In genomic region chr13:26280295-26280694, GRCh38 we compare ENCODE assay signal across 22 cellular contexts. TPM values are rescaled to one million over a fixed set of nuclear protein-coding genes. Genes with fewer than 3 reads are reported as not detected.
DNase-seq lines count a peak whose midpoint lies in the region; ATAC-seq, FAIRE-seq and TF ChIP-seq lines count a peak whose summit lies in the region.
"Had no signal": no experiment of that assay in that cellular context is flagged by ENCODE, and none has a peak within 500 bp of the region (broad histone marks: within the 10 kb centered on the region; RNA-seq: fewer than 3 reads in every experiment).

No MANE protein-coding gene starts in this region.

- ATAC-seq in HG03097 (IDR thresholded peaks at IDR 0.05; ENCODE audit: low FRiP score, unreplicated experiment) (no peak), GM21367 (IDR thresholded peaks at IDR 0.05; ENCODE audit: unreplicated experiment) (no peak)
- ATAC-seq: activated CD8-positive, alpha-beta memory T cell treated with anti-CD3 and anti-CD28 coated beads, Interleukin-2, amount 10 ng/mL, durations not matched to agents 7 days and 5 days; heart right ventricle; pancreas; stimulated activated naive CD8-positive, alpha-beta T cell treated with anti-CD3 and anti-CD28 coated beads, Interleukin-15, Interleukin-2, amounts not matched to agents 100 U/mL and 50 U/mL, for 24 hours had no signal

- H3K79me2 ChIP-seq in Karpas-422 (ENCODE audit: low read length), result no peaks in the 10 kb centered on the region

- H3K27me3 Mint-ChIP-seq in chondrocyte (ENCODE audit: low read depth), result no peaks in the 10 kb centered on the region
- H3K27me3 Mint-ChIP-seq: activated CD8-positive, alpha-beta memory T cell treated with anti-CD3 and anti-CD28 coated beads, Interleukin-2, amount 10 ng/mL, durations not matched to agents 7 days and 5 days; activated naive CD4-positive, alpha-beta T cell treated with anti-CD3 and anti-CD28 coated beads, Interleukin-2, amount 10 ng/mL, durations not matched to agents 7 days and 5 days had no signal

- peaks cover 33% of the 10 kb centered on the region for H4K20me1 ChIP-seq in Karpas-422 (ENCODE audit: insufficient read depth, low read depth, low read length)

- H3K9ac ChIP-seq in Karpas-422 (ENCODE audit: low read length), result no peak overlapping the region

- H3K36me3 Mint-ChIP-seq in chondrocyte (ENCODE audit: low read depth), result peaks cover 9% of the 10 kb centered on the region

- no peak overlapping the region for H2AFZ ChIP-seq in Karpas-422 (ENCODE audit: low read length)

- H3K4me1 ChIP-seq in Karpas-422 (ENCODE audit: low read length), result no peaks in the 10 kb centered on the region
- H3K4me1 ChIP-seq: spleen had no signal

- no peak overlapping the region for H3K27ac Mint-ChIP-seq in chondrocyte (ENCODE audit: unreplicated experiment)
- H3K27ac Mint-ChIP-seq: activated CD8-positive, alpha-beta memory T cell treated with anti-CD3 and anti-CD28 coated beads, Interleukin-2, amount 10 ng/mL, durations not matched to agents 7 days and 5 days; activated naive CD4-positive, alpha-beta T cell treated with anti-CD3 and anti-CD28 coated beads, Interleukin-2, amount 10 ng/mL, durations not matched to agents 7 days and 5 days had no signal

- H3K36me3 ChIP-seq in BJ (ENCODE audit: control insufficient read depth, insufficient read depth, low read length) (no peaks in the 10 kb centered on the region), Karpas-422 (ENCODE audit: insufficient read depth, low read length) (no peaks in the 10 kb centered on the region), bronchial epithelial cell (ENCODE audit: control insufficient read depth, insufficient read depth, low read length) (no peaks in the 10 kb centered on the region)
- H3K36me3 ChIP-seq: pancreas had no signal

- no peaks in the 10 kb centered on the region for H3K9me3 ChIP-seq in Karpas-422 (ENCODE audit: low read length)
- H3K9me3 ChIP-seq: heart right ventricle, pancreas, spleen had no signal

- no peak for FAIRE-seq in bronchial epithelial cell (lab: Jason Lieb, UNC)
- FAIRE-seq: urothelium cell line had no signal

- TF ChIP-seq CTCF in BJ (IDR thresholded peaks at IDR 0.05; ENCODE audit: insufficient read depth, low read depth, low read length) (no peak), bronchial epithelial cell (IDR thresholded peaks at IDR 0.05; ENCODE audit: insufficient read depth, low read length, severe bottlenecking) (no peak), chondrocyte (IDR thresholded peaks at IDR 0.05) (no peak)

- no peak overlapping the region for H3K4me3 ChIP-seq in BJ (ENCODE audit: low read depth, low read length)
- H3K4me3 ChIP-seq in Karpas-422 (ENCODE audit: low read length), result no peak overlapping the region
- H3K4me3 ChIP-seq in bronchial epithelial cell (ENCODE audit: low read depth, low read length), result no peak overlapping the region
- H3K4me3 ChIP-seq: heart right ventricle, pancreas, spleen had no signal

- POLR2A ChIA-PET in BJ (lab: Charles Lee), result no interaction called here

- CTCF ChIA-PET in BJ (lab: Yijun Ruan, JAX), result no interaction called here

- peaks cover 11% of the 10 kb centered on the region for H3K9me3 Mint-ChIP-seq in chondrocyte (ENCODE audit: low read depth)

- no peak overlapping the region for H3K4me2 ChIP-seq in Karpas-422 (ENCODE audit: low read depth, low read length, poor library complexity, severe bottlenecking)

- DNase-seq in BJ (ENCODE audit: low read depth), result peak; percentile 24
- peak; percentile 14 for DNase-seq in Karpas-422
- DNase-seq in bronchial epithelial cell (ENCODE audit: low read depth), result peak; percentile 92
- peak; percentile 67 for DNase-seq in kidney tubule cell (ENCODE audit: low spot score)
- no peak for DNase-seq in activated gamma-delta T cell (lab: John Stamatoyannopoulos, UW)
- DNase-seq in chondrocyte (ENCODE audit: low spot score), result no peak
- DNase-seq: activated CD8-positive, alpha-beta memory T cell treated with anti-CD3 and anti-CD28 coated beads, Interleukin-2, amount 10 ng/mL, durations not matched to agents 7 days and 5 days; activated naive CD4-positive, alpha-beta T cell treated with anti-CD3 and anti-CD28 coated beads, Interleukin-2, amount 10 ng/mL, durations not matched to agents 7 days and 5 days; DMS79; effector memory CD4-positive, alpha-beta T cell; H7; heart right ventricle; KG1; NCI-H1417; NCI-H446; pancreas; spleen; stimulated activated naive CD8-positive, alpha-beta T cell treated with anti-CD3 and anti-CD28 coated beads, Interleukin-15, Interleukin-2, amounts not matched to agents 100 U/mL and 50 U/mL, for 24 hours had no signal

- H3K9me2 ChIP-seq in Karpas-422 (replicated peaks; ENCODE audit: insufficient read depth, low read length), result no peaks in the 10 kb centered on the region

- peaks cover 21% of the 10 kb centered on the region for H3K4me1 Mint-ChIP-seq in chondrocyte (ENCODE audit: low read depth)
- H3K4me1 Mint-ChIP-seq: activated naive CD4-positive, alpha-beta T cell treated with anti-CD3 and anti-CD28 coated beads, Interleukin-2, amount 10 ng/mL, durations not matched to agents 7 days and 5 days; CD14-positive monocyte had no signal

- H3K27me3 ChIP-seq in BJ (ENCODE audit: control insufficient read depth, insufficient read depth, low read length), result no peaks in the 10 kb centered on the region
- no peaks in the 10 kb centered on the region for H3K27me3 ChIP-seq in Karpas-422 (ENCODE audit: low read length)
- H3K27me3 ChIP-seq in bronchial epithelial cell (ENCODE audit: control insufficient read depth, insufficient read depth, low read length), result no peaks in the 10 kb centered on the region
- H3K27me3 ChIP-seq: heart right ventricle, pancreas, spleen had no signal

- no peak overlapping the region for H3K27ac ChIP-seq in Karpas-422 (ENCODE audit: low read length)
- H3K27ac ChIP-seq: heart right ventricle, pancreas, spleen had no signal

- no peak overlapping the region for H3K4me3 Mint-ChIP-seq in chondrocyte (ENCODE audit: unreplicated experiment)
- H3K4me3 Mint-ChIP-seq: activated CD8-positive, alpha-beta memory T cell treated with anti-CD3 and anti-CD28 coated beads, Interleukin-2, amount 10 ng/mL, durations not matched to agents 7 days and 5 days; activated naive CD4-positive, alpha-beta T cell treated with anti-CD3 and anti-CD28 coated beads, Interleukin-2, amount 10 ng/mL, durations not matched to agents 7 days and 5 days; CD14-positive monocyte had no signal

RNA-seq across cellular contexts. Expression of gene CDK8, which starts 26.4 kb away (rescaled TPM):
- polyA plus RNA-seq in BJ (2011; rRNA removed), result 13.7 and 15.4 TPM in 2 replicates
- 20.1 and 29.4 TPM in 2 replicates for polyA minus RNA-seq in BJ (2011; rRNA and poly(A)+ RNA removed)
- total RNA-seq in Karpas-422 (2014; rRNA removed; shearing (Covaris generic); ENCODE audit: low replicate concordance), result 8.5 and 12.8 TPM in 2 replicates
- total RNA-seq in bronchial epithelial cell (19.0 and 21.1 TPM in 2 replicates), chondrocyte (13.0 to 18.2 TPM (median 15.8 TPM) in 3 replicates)

RNA-seq across cellular contexts. Expression of gene RNF6, which starts 58.2 kb away (rescaled TPM):
- polyA plus RNA-seq in BJ (2011; rRNA removed), result 19.1 and 35.8 TPM in 2 replicates
- polyA minus RNA-seq in BJ (2011; rRNA and poly(A)+ RNA removed), result 18.0 and 19.1 TPM in 2 replicates
- total RNA-seq in Karpas-422 (2014; rRNA removed; shearing (Covaris generic); ENCODE audit: low replicate concordance), result 36.9 and 48.1 TPM in 2 replicates
- total RNA-seq in bronchial epithelial cell (107 and 127 TPM in 2 replicates), chondrocyte (37.2 to 41.4 TPM (median 38.7 TPM) in 3 replicates)

Comparison
In these comparisons a context has a peak if more than half of its experiments do, and no peak if none do; other contexts are left out.
1. DNase-seq: peak in BJ (single experiment), Karpas-422 (single experiment), bronchial epithelial cell (single experiment) and kidney tubule cell (single experiment); none in activated gamma-delta T cell (single experiment) and chondrocyte (single experiment).